In the genomic region with DNA sequence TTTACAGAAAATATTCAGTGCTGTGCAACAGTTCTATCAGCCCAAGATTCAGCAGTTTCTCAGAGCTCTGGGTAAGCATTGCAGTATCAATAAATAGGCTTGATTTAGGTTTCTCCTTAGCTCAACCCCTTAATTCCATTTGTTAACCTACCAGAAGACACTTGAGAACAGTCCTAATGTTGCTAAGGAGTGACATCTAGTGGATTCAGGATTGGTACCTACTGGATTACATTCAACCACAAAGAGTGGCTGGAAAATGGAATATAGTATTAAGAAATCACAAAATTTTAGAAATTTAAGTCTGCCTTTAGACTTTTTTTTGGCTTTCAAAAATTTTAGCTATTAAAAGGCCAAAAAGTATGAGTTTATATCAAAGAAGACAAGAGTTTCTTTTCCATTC, we compare ENCODE assay signal across 11 cellular contexts. TPM values are rescaled to one million over a fixed set of nuclear protein-coding genes. Genes with fewer than 3 reads are reported as not detected.
A peak's percentile ranks its signal among the peaks of the same experiment; 100 is the strongest.
DNase-seq lines count a peak whose midpoint lies in the region; ATAC-seq and TF ChIP-seq lines count a peak whose summit lies in the region.
"Had no signal": no experiment of that assay in that cellular context is flagged by ENCODE, and none has a peak within 500 bp of the region (broad histone marks: within the 10 kb centered on the region; RNA-seq: fewer than 3 reads in every experiment).

No MANE protein-coding gene starts in this region.

- no peak overlapping the region for H3K4me3 ChIP-seq in CD4-positive, CD25-positive, alpha-beta regulatory T cell (ENCODE audit: low read depth, low read length)
- H3K4me3 ChIP-seq in Loucy (ENCODE audit: low read length, poor library complexity, severe bottlenecking) = no peak overlapping the region
- no peak overlapping the region for H3K4me3 ChIP-seq in choroid plexus epithelial cell (ENCODE audit: low read depth, low read length)
- H3K4me3 ChIP-seq: thoracic aorta had no signal

- no peaks in the 10 kb centered on the region for H3K79me2 ChIP-seq in Loucy (ENCODE audit: insufficient read depth, low read length)

- H3K27ac Mint-ChIP-seq in CD4-positive, CD25-positive, alpha-beta regulatory T cell = peak overlapping the region in 2 of 3 donors; percentile 15 to 69
- no peak overlapping the region for H3K27ac Mint-ChIP-seq in nephron

- no peak overlapping the region for H3K4me2 ChIP-seq in Loucy (ENCODE audit: low read depth, low read length, poor library complexity, severe bottlenecking)

- H3K9me3 ChIP-seq in CD4-positive, CD25-positive, alpha-beta regulatory T cell (ENCODE audit: control insufficient read depth in 2 of 2, low read length in 2 of 2) = peaks cover 0 to 2% of the 10 kb centered on the region in 2 experiments
- no peaks in the 10 kb centered on the region for H3K9me3 ChIP-seq in Loucy (ENCODE audit: insufficient read depth, low read depth, low read length)
- H3K9me3 ChIP-seq: thoracic aorta had no signal

- H3K27me3 ChIP-seq in CD4-positive, CD25-positive, alpha-beta regulatory T cell (ENCODE audit: control insufficient read depth, insufficient read depth, low read length) = no peaks in the 10 kb centered on the region
- no peaks in the 10 kb centered on the region for H3K27me3 ChIP-seq in Loucy (ENCODE audit: insufficient read depth, low read length, poor library complexity, severe bottlenecking)

- peaks cover 0 to 4% (median 0%) of the 10 kb centered on the region in 7 donors for H3K9me3 Mint-ChIP-seq in CD4-positive, CD25-positive, alpha-beta regulatory T cell
- peaks cover 7% of the 10 kb centered on the region for H3K9me3 Mint-ChIP-seq in nephron

- peaks cover 28% of the 10 kb centered on the region for H3K36me3 Mint-ChIP-seq in CD4-positive, CD25-positive, alpha-beta regulatory T cell
- H3K36me3 Mint-ChIP-seq in nephron (ENCODE audit: low read depth) = peaks cover 57% of the 10 kb centered on the region

- no peak overlapping the region for H3K4me3 Mint-ChIP-seq in CD4-positive, CD25-positive, alpha-beta regulatory T cell
- H3K4me3 Mint-ChIP-seq in nephron = no peak overlapping the region

- H3F3A ChIP-seq in Loucy (ENCODE audit: low read depth) = no peaks in the 10 kb centered on the region

- no peak overlapping the region for H2AFZ ChIP-seq in Loucy (ENCODE audit: low read length)

- peaks cover 4 to 35% (median 12%) of the 10 kb centered on the region in 4 donors for H3K4me1 Mint-ChIP-seq in CD4-positive, CD25-positive, alpha-beta regulatory T cell
- H3K4me1 Mint-ChIP-seq in nephron = no peaks in the 10 kb centered on the region

- H3K36me3 ChIP-seq in CD4-positive, CD25-positive, alpha-beta regulatory T cell (ENCODE audit: control insufficient read depth, insufficient read depth, low read length) = peaks cover 3% of the 10 kb centered on the region
- peaks cover 54% of the 10 kb centered on the region; the same call in 1 of the 2 replicates for H3K36me3 ChIP-seq in Loucy (ENCODE audit: insufficient read depth, low read length)
- H3K36me3 ChIP-seq: thoracic aorta had no signal

- TF ChIP-seq CTCF in Loucy (conservative IDR thresholded peaks at IDR 0.05; ENCODE audit: low read length) (peak; percentile 41), choroid plexus epithelial cell (conservative IDR thresholded peaks at IDR 0.05; ENCODE audit: low read depth, low read length) (peak; percentile 57), nephron (IDR thresholded peaks at IDR 0.05; ENCODE audit: unreplicated experiment in 3 of 3) (peak in 2 of 3 experiments; percentile 8 to 26)

- no peak for ATAC-seq in CD4-positive, CD25-positive, alpha-beta regulatory T cell (ENCODE audit: low read depth in 2 of 2)
- no peak for ATAC-seq in activated CD4-positive, CD25-positive, alpha-beta regulatory T cell treated with anti-CD3 and anti-CD28 coated beads, Interleukin-2, amount 50 U/mL, for 24 hours
- no peak for ATAC-seq in GM18873 (IDR thresholded peaks at IDR 0.05; ENCODE audit: low FRiP score, unreplicated experiment)

- H3K9ac ChIP-seq in Loucy (ENCODE audit: low read depth, low read length, poor library complexity, severe bottlenecking) = no peak overlapping the region

- H3K27me3 Mint-ChIP-seq in CD4-positive, CD25-positive, alpha-beta regulatory T cell = no peaks in the 10 kb centered on the region
- H3K27me3 Mint-ChIP-seq in nephron (ENCODE audit: low read depth) = no peaks in the 10 kb centered on the region

- peak in 1 of 3 donors; percentile 18 for DNase-seq in CD4-positive, CD25-positive, alpha-beta regulatory T cell
- DNase-seq in choroid plexus epithelial cell (ENCODE audit: low read depth) (peak; percentile 80), NCI-H1417 treated with DMSO at 0.1 percent for 48 hours (lab: John Stamatoyannopoulos, UW) (no peak), NCI-H82 treated with DMSO at 0.1 percent for 48 hours (lab: John Stamatoyannopoulos, UW; ENCODE audit: unreplicated experiment) (no peak)
- DNase-seq: NCI-H1930, WERI-Rb-1 had no signal

- H4K20me1 ChIP-seq in Loucy (ENCODE audit: insufficient read depth, low read length, poor library complexity, severe bottlenecking) = no peaks in the 10 kb centered on the region

- no peak overlapping the region for H3K27ac ChIP-seq in CD4-positive, CD25-positive, alpha-beta regulatory T cell (ENCODE audit: insufficient read depth, low read length, poor library complexity, severe bottlenecking)
- H3K27ac ChIP-seq: thoracic aorta, WERI-Rb-1 had no signal

- H3K4me1 ChIP-seq in CD4-positive, CD25-positive, alpha-beta regulatory T cell (ENCODE audit: control insufficient read depth, insufficient read depth, low read length, poor library complexity, severe bottlenecking) = peaks cover 4% of the 10 kb centered on the region
- H3K4me1 ChIP-seq in Loucy (ENCODE audit: insufficient read depth, low read length, poor library complexity, severe bottlenecking) = no peaks in the 10 kb centered on the region

- no peaks in the 10 kb centered on the region for H3K9me2 ChIP-seq in Loucy (replicated peaks; ENCODE audit: low read depth, low read length)

RNA-seq across cellular contexts. Expression of gene POLG, which starts 34.7 kb away (rescaled TPM):
- total RNA-seq in CD4-positive, CD25-positive, alpha-beta regulatory T cell = 157 TPM
- 10 to 100 TPM; 31.2 to 38.3 (median 33.7) TPM for polyA plus RNA-seq in CD4-positive, CD25-positive, alpha-beta regulatory T cell

RNA-seq across cellular contexts. Expression of gene FANCI, which starts 56.1 kb away (rescaled TPM):
- total RNA-seq in CD4-positive, CD25-positive, alpha-beta regulatory T cell = 16.8 TPM
- polyA plus RNA-seq in CD4-positive, CD25-positive, alpha-beta regulatory T cell = 10 to 100 TPM in 2 of 4 donors, 1 to 10 TPM in 2; 7.8 to 15.9 (median 11.1) TPM

Comparison
In these comparisons a context has a peak if more than half of its experiments do, and no peak if none do; other contexts are left out.
1. H3K27ac Mint-ChIP-seq: peak in CD4-positive, CD25-positive, alpha-beta regulatory T cell (2 of 3); none in nephron (0 of 3).
2. Peak in every context shown above with its lines, with median percentiles within 50 percentile points of each other: CTCF ChIP-seq.